In genomic region chr11:95891423-95892177, GRCh38 we compare ENCODE assay signal across 1 cellular context.
TF ChIP-seq lines count a peak whose summit lies in the region.

No MANE protein-coding gene starts in this region.

TF ChIP-seq in GM12878, 131 proteins besides CTCF, POLR2A, EP300 and RAD21 (continued from another document):
- TF ChIP-seq SIX5 (IDR thresholded peaks at IDR 0.05; ENCODE audit: low read depth, low read length, severe bottlenecking): no peak
- no peak for TF ChIP-seq JUNB (IDR thresholded peaks at IDR 0.05)
- TF ChIP-seq, protein P1, sequence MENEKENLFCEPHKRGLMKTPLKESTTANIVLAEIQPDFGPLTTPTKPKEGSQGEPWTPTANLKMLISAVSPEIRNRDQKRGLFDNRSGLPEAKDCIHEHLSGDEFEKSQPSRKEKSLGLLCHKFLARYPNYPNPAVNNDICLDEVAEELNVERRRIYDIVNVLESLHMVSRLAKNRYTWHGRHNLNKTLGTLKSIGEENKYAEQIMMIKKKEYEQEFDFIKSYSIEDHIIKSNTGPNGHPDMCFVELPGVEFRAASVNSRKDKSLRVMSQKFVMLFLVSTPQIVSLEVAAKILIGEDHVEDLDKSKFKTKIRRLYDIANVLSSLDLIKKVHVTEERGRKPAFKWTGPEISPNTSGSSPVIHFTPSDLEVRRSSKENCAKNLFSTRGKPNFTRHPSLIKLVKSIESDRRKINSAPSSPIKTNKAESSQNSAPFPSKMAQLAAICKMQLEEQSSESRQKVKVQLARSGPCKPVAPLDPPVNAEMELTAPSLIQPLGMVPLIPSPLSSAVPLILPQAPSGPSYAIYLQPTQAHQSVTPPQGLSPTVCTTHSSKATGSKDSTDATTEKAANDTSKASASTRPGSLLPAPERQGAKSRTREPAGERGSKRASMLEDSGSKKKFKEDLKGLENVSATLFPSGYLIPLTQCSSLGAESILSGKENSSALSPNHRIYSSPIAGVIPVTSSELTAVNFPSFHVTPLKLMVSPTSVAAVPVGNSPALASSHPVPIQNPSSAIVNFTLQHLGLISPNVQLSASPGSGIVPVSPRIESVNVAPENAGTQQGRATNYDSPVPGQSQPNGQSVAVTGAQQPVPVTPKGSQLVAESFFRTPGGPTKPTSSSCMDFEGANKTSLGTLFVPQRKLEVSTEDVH (IDR thresholded peaks at IDR 0.05; ENCODE audit: low read depth, partially characterized antibody): no peak
- TF ChIP-seq IKZF1 (conservative IDR thresholded peaks at IDR 0.05): no peak
- TF ChIP-seq PAX8 (IDR thresholded peaks at IDR 0.05): no peak
- no peak for TF ChIP-seq YY1 (IDR thresholded peaks at IDR 0.05; ENCODE audit: low read depth, low read length)
- TF ChIP-seq TCF7 (IDR thresholded peaks at IDR 0.05; ENCODE audit: borderline replicate concordance): no peak
- no peak for TF ChIP-seq RELA (IDR thresholded peaks at IDR 0.05; ENCODE audit: borderline replicate concordance, partially characterized antibody)
- no peak for TF ChIP-seq CREM (IDR thresholded peaks at IDR 0.05; ENCODE audit: low read depth)
- TF ChIP-seq BACH1 (IDR thresholded peaks at IDR 0.05; ENCODE audit: borderline replicate concordance): no peak
